28 cellular contexts compared by ENCODE assay signal in the genomic region with DNA sequence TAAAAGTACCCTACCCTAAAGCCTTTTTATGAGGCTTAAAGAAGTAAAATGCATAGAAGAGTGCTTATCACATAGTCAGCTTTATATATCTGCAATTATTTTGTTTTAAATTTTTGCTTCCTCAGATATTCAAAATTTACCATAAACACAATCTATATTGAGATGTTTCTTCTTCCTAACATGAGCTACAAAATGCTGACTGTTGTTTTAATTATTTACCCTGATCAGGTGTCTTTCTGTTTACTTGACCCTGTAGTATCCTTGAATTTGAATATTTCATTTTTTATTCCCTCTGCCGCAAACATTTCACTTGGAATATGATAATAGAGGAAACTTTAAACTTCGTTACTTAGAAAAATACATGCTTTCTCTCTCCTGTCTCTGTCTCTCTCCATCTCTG.
"Had no signal": no experiment of that assay in that cellular context is flagged by ENCODE, and none has a peak within 500 bp of the region (broad histone marks: within the 10 kb centered on the region; RNA-seq: fewer than 3 reads in every experiment).

No MANE protein-coding gene starts in this region.

- H3K4me1 ChIP-seq: ascending aorta had no signal

- H3K4me3 ChIP-seq: ascending aorta, cardiac muscle cell had no signal

- DNase-seq: activated B cell treated with CpG ODN at 0.5 μM for 24 hours; activated CD4-positive, alpha-beta memory T cell treated with anti-CD3 and anti-CD28 coated beads for 36 hours; activated CD4-positive, alpha-beta T cell treated with anti-CD3 and anti-CD28 coated beads for 4 hours; activated CD4-positive, alpha-beta T cell treated with anti-CD3 and anti-CD28 coated beads, Interleukin-2, amount 10 ng/mL, durations not matched to agents 24 days and 14 days; activated CD4-positive, alpha-beta T cell treated with anti-CD3 and anti-CD28 coated beads, Interleukin-2, amount 50 U/mL, for 1 hour; activated CD4-positive, alpha-beta T cell treated with anti-CD3 and anti-CD28 coated beads, Interleukin-2, amount 50 U/mL, for 4 hours; activated CD4-positive, CD25-positive, alpha-beta regulatory T cell treated with anti-CD3 and anti-CD28 coated beads, Interleukin-2, amount 50 U/mL, for 72 hours; activated CD8-positive, alpha-beta memory T cell treated with anti-CD3 and anti-CD28 coated beads, Interleukin-2, amount 50 U/mL, for 4 hours; activated CD8-positive, alpha-beta T cell treated with anti-CD3 and anti-CD28 coated beads for 36 hours; activated effector memory CD4-positive, alpha-beta T cell treated with Interleukin-2 at 50 U/mL for 16 hours; activated gamma-delta T cell; activated naive CD4-positive, alpha-beta T cell treated with anti-CD3 and anti-CD28 coated beads, Interleukin-2, amount 10 ng/mL, durations not matched to agents 7 days and 5 days; activated naive CD4-positive, alpha-beta T cell treated with Interleukin-2 at 50 U/mL for 16 hours; activated naive CD8-positive, alpha-beta T cell treated with anti-CD3 and anti-CD28 coated beads, Interleukin-2, amount 10 ng/mL, durations not matched to agents 7 days and 5 days; activated naive CD8-positive, alpha-beta T cell treated with anti-CD3 and anti-CD28 coated beads, Interleukin-2, amount 50 U/mL, for 24 hours; activated T-cell treated with anti-CD3 and anti-CD28 coated beads, Interleukin-2, amount 50 U/mL, for 24 hours; activated T-cell treated with anti-CD3 and anti-CD28 coated beads, Interleukin-2, amount 50 U/mL, for 48 hours; amygdala; anterior cingulate cortex; caudate nucleus; cerebellar nuclear complex; T-helper 2 cell; T-helper 9 cell had no signal

- FAIRE-seq: bronchial epithelial cell, TTC549 had no signal

- H3K27ac ChIP-seq: ascending aorta, cardiac muscle cell, VCaP had no signal

- H3K9me3 ChIP-seq: ascending aorta had no signal

- ATAC-seq: activated CD8-positive, alpha-beta T cell treated with anti-CD3 and anti-CD28 coated beads for 36 hours; activated naive CD8-positive, alpha-beta T cell treated with anti-CD3 and anti-CD28 coated beads, Interleukin-2, amount 50 U/mL, for 24 hours had no signal

- H3K36me3 ChIP-seq: ascending aorta, cardiac muscle cell had no signal

- H3K27me3 ChIP-seq: ascending aorta, cardiac muscle cell had no signal
